In genomic region chr11:22625448-22626287, GRCh38 we compare ENCODE assay signal across 8 cellular contexts.
DNase-seq lines count a peak whose midpoint lies in the region; ATAC-seq and TF ChIP-seq lines count a peak whose summit lies in the region.

Gene FANCF, minus strand, starts transcription at chr11:22625823. Its CDS starts 13 bp downstream, at chr11:22625810.

- peak within 1 kb of the TSS; percentile 93 for H3K27ac Mint-ChIP-seq in central memory CD8-positive, alpha-beta T cell (ENCODE audit: low read depth)

- H3K4me3 ChIP-seq in AG09309 (ENCODE audit: control insufficient read depth, low read depth, low read length), result peak within 1 kb of the TSS; percentile 99

- H3K9me3 Mint-ChIP-seq in central memory CD8-positive, alpha-beta T cell, result no peaks in the 10 kb centered on the region

- H3K4me1 Mint-ChIP-seq in central memory CD8-positive, alpha-beta T cell, result peaks cover 37% of the 10 kb centered on the region

- no peaks in the 10 kb centered on the region for H3K27me3 Mint-ChIP-seq in central memory CD8-positive, alpha-beta T cell

- peak within 1 kb of the TSS; percentile 97 for H3K4me3 Mint-ChIP-seq in central memory CD8-positive, alpha-beta T cell

- TF ChIP-seq CTCF in AG09309 (IDR thresholded peaks at IDR 0.05; ENCODE audit: control insufficient read depth, insufficient read depth, low read depth, low read length, missing control alignments), result no peak

- DNase-seq in AG09309 (ENCODE audit: low read depth) (peak; percentile 99), NCI-H446 (lab: John Stamatoyannopoulos, UW) (peak; percentile 99 to 100), islet precursor cell (peak; percentile 96)
- DNase-seq in activated CD4-positive, CD25-positive, alpha-beta regulatory T cell treated with anti-CD3 and anti-CD28 coated beads, Interleukin-2, amount 50 U/mL, for 16 hours (ENCODE audit: low read depth, low spot score), result peak; percentile 86
- DNase-seq in central memory CD8-positive, alpha-beta T cell (ENCODE audit: low spot score in 2 of 2), result peak; percentile 93 to 95
- peak; percentile 86 to 97 (median 87) for DNase-seq in stimulated activated CD4-positive, alpha-beta T cell treated with anti-CD3 and anti-CD28 coated beads, Interleukin-12 subunit alpha, Interleukin-12 subunit beta, amount 100 ng/mL, for 48 hours (ENCODE audit: low read depth in 2 of 3, low spot score in 1 of 3)

- peaks cover 22% of the 10 kb centered on the region for H3K36me3 Mint-ChIP-seq in central memory CD8-positive, alpha-beta T cell (ENCODE audit: insufficient read depth)

- ATAC-seq in GM19025 (IDR thresholded peaks at IDR 0.05; ENCODE audit: low read depth, unreplicated experiment) (peak; percentile 97), HG03342 (IDR thresholded peaks at IDR 0.05; ENCODE audit: unreplicated experiment) (peak; percentile 97)
- ATAC-seq in central memory CD8-positive, alpha-beta T cell (replicated peaks; ENCODE audit: extremely low read depth, poor library complexity, severe bottlenecking), result peak; percentile 97

Comparison
In these comparisons a context has a peak if more than half of its experiments do, and no peak if none do; other contexts are left out.
1. Peak in every context shown above with its lines: DNase-seq, ATAC-seq and H3K4me3 ChIP-seq.